In the genomic region with DNA sequence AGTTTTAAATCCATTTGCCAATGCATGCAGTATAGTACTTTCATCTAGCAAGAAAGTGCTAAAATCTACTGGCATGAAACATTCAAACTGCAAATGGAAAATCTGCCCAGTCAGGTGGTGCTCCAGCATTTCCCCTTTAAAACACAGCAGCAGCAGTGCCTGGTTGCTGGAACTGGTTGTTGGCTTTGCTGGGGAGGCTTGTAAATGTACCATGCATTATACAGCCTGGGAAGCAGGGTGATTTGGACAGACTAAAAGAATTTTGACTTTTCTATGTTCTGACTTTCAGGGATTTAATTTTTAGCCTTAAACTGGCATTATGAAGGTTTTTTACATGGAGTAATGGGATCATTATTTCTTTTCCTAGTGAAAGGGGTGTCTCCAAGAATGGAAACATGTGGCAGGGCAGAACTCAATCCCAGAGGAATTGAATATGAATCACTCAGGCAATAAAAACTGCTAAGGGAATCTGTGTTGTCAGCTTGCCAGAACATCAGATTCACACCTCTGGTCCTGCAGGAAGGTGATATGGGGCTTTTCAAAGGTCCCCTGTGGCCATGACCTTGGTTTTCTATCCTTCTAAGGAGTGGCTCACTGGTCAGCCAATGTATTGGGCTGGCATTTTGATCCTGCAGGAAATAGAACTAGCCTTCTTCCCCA, we compare ENCODE assay signal across 19 cellular contexts. TPM values are rescaled to one million over a fixed set of nuclear protein-coding genes. Genes with fewer than 3 reads are reported as not detected.
"Had no signal": no experiment of that assay in that cellular context is flagged by ENCODE, and none has a peak within 500 bp of the region (broad histone marks: within the 10 kb centered on the region; RNA-seq: fewer than 3 reads in every experiment).

No MANE protein-coding gene starts in this region.

- ATAC-seq: activated CD4-positive, alpha-beta T cell treated with anti-CD3 and anti-CD28 coated beads for 36 hours; activated CD8-positive, alpha-beta memory T cell treated with anti-CD3 and anti-CD28 coated beads, Interleukin-2, amount 10 ng/mL, durations not matched to agents 7 days and 5 days; left lung had no signal

- H3K9ac ChIP-seq: neural progenitor cell had no signal

- H3K27ac ChIP-seq: adrenal gland, dorsolateral prefrontal cortex, left lung, neural progenitor cell, sigmoid colon, stomach, testis, upper lobe of left lung had no signal

- H3K4me3 ChIP-seq: adrenal gland, dorsolateral prefrontal cortex, left lung, neural progenitor cell, sigmoid colon, stomach, testis, upper lobe of left lung had no signal

- H3K9me3 ChIP-seq: adrenal gland, left lung, sigmoid colon, testis, upper lobe of left lung had no signal

- DNase-seq: activated CD4-positive, alpha-beta memory T cell treated with anti-CD3 and anti-CD28 coated beads for 36 hours; activated CD4-positive, alpha-beta T cell treated with anti-CD3 and anti-CD28 coated beads for 36 hours; activated CD8-positive, alpha-beta memory T cell treated with anti-CD3 and anti-CD28 coated beads, Interleukin-2, amount 10 ng/mL, durations not matched to agents 7 days and 5 days; activated naive CD4-positive, alpha-beta T cell treated with anti-CD3 and anti-CD28 coated beads, Interleukin-2, amount 50 U/mL, for 16 hours; activated T-cell treated with anti-CD3 and anti-CD28 coated beads, Interleukin-2, amount 50 U/mL, for 24 hours; adrenal gland; dorsolateral prefrontal cortex; endodermal cell; left lung; mammary epithelial cell; naive B cell; sigmoid colon; stimulated activated CD4-positive, alpha-beta T cell treated with anti-CD3 and anti-CD28 coated beads, Interleukin-1b, Interleukin-23, amount 100 ng/mL, for 48 hours; stomach; testis; upper lobe of left lung had no signal

- H3K36me3 ChIP-seq: adrenal gland, left lung, neural progenitor cell, sigmoid colon, stomach, upper lobe of left lung had no signal

RNA-seq across cellular contexts. Expression of a gene that starts 9.0 kb away (rescaled TPM):
- total RNA-seq: activated CD4-positive, alpha-beta memory T cell treated with anti-CD3 and anti-CD28 coated beads for 36 hours; activated CD4-positive, alpha-beta T cell treated with anti-CD3 and anti-CD28 coated beads for 36 hours; activated CD8-positive, alpha-beta memory T cell treated with anti-CD3 and anti-CD28 coated beads, Interleukin-2, amount 10 ng/mL, durations not matched to agents 7 days and 5 days; adrenal gland; cardiac septum; mononuclear cell had no signal
